ENCODE assay signal across 6 cellular contexts in genomic region chr19:52896431-52897148, GRCh38. TPM values are rescaled to one million over a fixed set of nuclear protein-coding genes. Genes with fewer than 3 reads are reported as not detected.
A peak's percentile ranks its signal among the peaks of the same experiment; 100 is the strongest.
DNase-seq lines count a peak whose midpoint lies in the region; ATAC-seq, FAIRE-seq and TF ChIP-seq lines count a peak whose summit lies in the region.

No MANE protein-coding gene starts in this region.

- peak overlapping the region; percentile 94 for H3K27ac Mint-ChIP-seq in activated B cell treated with CpG ODN at 0.5 μM for 24 hours

- peaks cover 32% of the 10 kb centered on the region for H3K36me3 Mint-ChIP-seq in activated B cell treated with CpG ODN at 0.5 μM for 24 hours (ENCODE audit: low read depth)

- intact Hi-C loops in activated B cell treated with CpG ODN at 0.5 μM for 24 hours (cut with micrococcal nuclease): loop anchor here (1.0 to 2.0 kb wide), 8 partner anchors 26 to 436 kb away; partner anchors contain the start of genes ZNF160, ZNF468, ZNF600 and ZNF816
- intact Hi-C loops in kidney (cut with DNase I): no loop called here

- DNase-seq in H7 (peak; percentile 49), activated B cell treated with CpG ODN at 0.5 μM for 24 hours (no peak), kidney (peak; percentile 79), T-helper 9 cell (no peak), kidney glomerular epithelial cell (lab: John Stamatoyannopoulos, UW) (no peak)

- TF ChIP-seq CTCF in 22Rv1 (IDR thresholded peaks at IDR 0.05) (no peak), activated B cell treated with CpG ODN at 0.5 μM for 24 hours (IDR thresholded peaks at IDR 0.05) (no peak), kidney (IDR thresholded peaks at IDR 0.05; ENCODE audit: borderline replicate concordance, extremely low read depth, insufficient read depth) (no peak)

- peaks cover 15% of the 10 kb centered on the region for H3K4me1 Mint-ChIP-seq in activated B cell treated with CpG ODN at 0.5 μM for 24 hours

- peaks cover 5% of the 10 kb centered on the region for H3K36me3 ChIP-seq in H7 (replicated peaks; ENCODE audit: control insufficient read depth, insufficient read depth, low read length)
- peaks cover 0 to 3% of the 10 kb centered on the region in 2 donors for H3K36me3 ChIP-seq in kidney (ENCODE audit: control insufficient read depth in 1 of 2, insufficient read depth in 2 of 2, low read length in 2 of 2)

- H3K27ac ChIP-seq in 22Rv1 (peak overlapping the region; percentile 97), kidney (ENCODE audit: low read depth in 2 of 2, low read length in 2 of 2) (peak overlapping the region; percentile 87 to 96)

- POLR2A ChIA-PET in activated B cell treated with CpG ODN at 0.5 μM for 24 hours (lab: Charles Lee): interaction anchor here (0.6 to 1.1 kb wide), 2 partner anchors 14 to 67 kb away, joined by 4 to 5 read pairs; partner anchors contain the start of gene ZNF816

- no peaks in the 10 kb centered on the region for H3K27me3 Mint-ChIP-seq in activated B cell treated with CpG ODN at 0.5 μM for 24 hours

- no peaks in the 10 kb centered on the region for H3K9me3 Mint-ChIP-seq in activated B cell treated with CpG ODN at 0.5 μM for 24 hours

- H3K4me1 ChIP-seq in kidney (ENCODE audit: control insufficient read depth in 1 of 2, insufficient read depth in 1 of 2, low read depth in 1 of 2, low read length in 2 of 2): peaks cover 2 to 6% of the 10 kb centered on the region in 2 donors

- H3K9ac ChIP-seq in kidney (ENCODE audit: low read length in 2 of 2): peak overlapping the region; percentile 76 to 97

- H3K4me3 Mint-ChIP-seq in activated B cell treated with CpG ODN at 0.5 μM for 24 hours: peak overlapping the region; percentile 95

- CTCF ChIA-PET in activated B cell treated with CpG ODN at 0.5 μM for 24 hours (lab: Charles Lee): no interaction called here

- H3K4me3 ChIP-seq in H7 (ENCODE audit: insufficient read depth, low read depth, low read length): peak overlapping the region; percentile 96
- H3K4me3 ChIP-seq in kidney (ENCODE audit: low read length in 2 of 2): peak overlapping the region; percentile 90 to 98

- no peak for FAIRE-seq in kidney (lab: Jason Lieb, UNC)

- ATAC-seq in activated B cell treated with CpG ODN at 0.5 μM for 24 hours (ENCODE audit: low read depth): no peak

- no peaks in the 10 kb centered on the region for H3K27me3 ChIP-seq in H7 (ENCODE audit: control insufficient read depth, insufficient read depth, low read length)

- H3K9me3 ChIP-seq in kidney (ENCODE audit: control insufficient read depth in 1 of 2, low read length in 2 of 2): no peaks in the 10 kb centered on the region

RNA-seq across cellular contexts. Expression of gene ZNF320, which starts 0.8 kb away (rescaled TPM):
- 13.1 and 24.0 TPM in 2 replicates for total RNA-seq in H7 (2014; rRNA removed; shearing (Covaris generic))
- total RNA-seq in activated B cell treated with CpG ODN at 0.5 μM for 24 hours (23.0 and 24.0 TPM in 2 replicates), kidney (25.8 TPM)
- 3.2 TPM for polyA plus RNA-seq in kidney (ENCODE audit: insufficient read depth, low read depth, low replicate concordance)

RNA-seq across cellular contexts. Expression of gene ZNF888, which starts 26.6 kb away (rescaled TPM):
- total RNA-seq in H7 (2014; rRNA removed; shearing (Covaris generic)): 4.6 and 5.7 TPM in 2 replicates
- 9.0 and 11.9 TPM in 2 replicates for total RNA-seq in activated B cell treated with CpG ODN at 0.5 μM for 24 hours
- 22.6 TPM for total RNA-seq in kidney
- 3.4 TPM for polyA plus RNA-seq in kidney (ENCODE audit: insufficient read depth, low read depth, low replicate concordance)

RNA-seq across cellular contexts. Expression of gene ZNF468, which starts 39.2 kb away (rescaled TPM):
- 34.1 and 38.6 TPM in 2 replicates for total RNA-seq in H7 (2014; rRNA removed; shearing (Covaris generic))
- total RNA-seq in activated B cell treated with CpG ODN at 0.5 μM for 24 hours (28.3 and 32.9 TPM in 2 replicates), kidney (21.1 TPM)
- polyA plus RNA-seq in kidney (ENCODE audit: insufficient read depth, low read depth, low replicate concordance): 10.2 TPM

Comparison
In these comparisons a context has a peak if more than half of its experiments do, and no peak if none do; other contexts are left out.
1. DNase-seq: peak in H7 (single experiment) and kidney (single experiment); none in activated B cell treated with CpG ODN at 0.5 μM for 24 hours (single experiment), T-helper 9 cell (single experiment) and kidney glomerular epithelial cell (single experiment).